12 cellular contexts compared by ENCODE assay signal in genomic region chr3:106184540-106185457, GRCh38.
A peak's percentile ranks its signal among the peaks of the same experiment; 100 is the strongest.
DNase-seq lines count a peak whose midpoint lies in the region; ATAC-seq, FAIRE-seq and TF ChIP-seq lines count a peak whose summit lies in the region.
"Had no signal": no experiment of that assay in that cellular context is flagged by ENCODE, and none has a peak within 500 bp of the region (broad histone marks: within the 10 kb centered on the region; RNA-seq: fewer than 3 reads in every experiment).

No MANE protein-coding gene starts in this region.

- peaks cover 36% of the 10 kb centered on the region for H3K4me1 Mint-ChIP-seq in activated CD4-positive, alpha-beta T cell treated with anti-CD3 and anti-CD28 coated beads for 36 hours
- H3K4me1 Mint-ChIP-seq in natural killer cell, result peaks cover 27 to 28% of the 10 kb centered on the region in 2 donors
- peaks cover 17% of the 10 kb centered on the region for H3K4me1 Mint-ChIP-seq in mesothelial cell of epicardium

- H3K27ac Mint-ChIP-seq in activated CD4-positive, alpha-beta T cell treated with anti-CD3 and anti-CD28 coated beads for 36 hours, result peak overlapping the region; percentile 64
- peak overlapping the region; percentile 45 to 68 for H3K27ac Mint-ChIP-seq in natural killer cell
- no peak overlapping the region for H3K27ac Mint-ChIP-seq in mesothelial cell of epicardium

- H3K9me3 Mint-ChIP-seq in activated CD4-positive, alpha-beta T cell treated with anti-CD3 and anti-CD28 coated beads for 36 hours (ENCODE audit: low read depth), result no peaks in the 10 kb centered on the region
- H3K9me3 Mint-ChIP-seq in natural killer cell (no peaks in the 10 kb centered on the region), mesothelial cell of epicardium (no peaks in the 10 kb centered on the region)

- CTCF ChIA-PET in activated CD4-positive, alpha-beta T cell treated with anti-CD3 and anti-CD28 coated beads for 36 hours (lab: Charles Lee), result interaction anchor here (0.7 to 1.2 kb wide), 3 partner anchors 30 to 178 kb away, joined by 3 read pairs; no protein-coding TSS in a partner anchor

- DNase-seq in activated CD4-positive, alpha-beta T cell treated with anti-CD3 and anti-CD28 coated beads for 36 hours, result no peak
- DNase-seq in activated CD4-positive, alpha-beta T cell treated with anti-CD3 and anti-CD28 coated beads for 48 hours, result no peak
- DNase-seq in natural killer cell, result no peak
- DNase-seq in mesothelial cell of epicardium (ENCODE audit: low spot score in 2 of 2, unreplicated experiment in 2 of 2), result no peak
- no peak for DNase-seq in NCI-H446 (lab: John Stamatoyannopoulos, UW)
- DNase-seq in frontal cortex (ENCODE audit: low spot score in 2 of 2), result no peak
- DNase-seq: 8988T, midbrain, NCI-H1048, uterus had no signal

- H3K27me3 Mint-ChIP-seq in activated CD4-positive, alpha-beta T cell treated with anti-CD3 and anti-CD28 coated beads for 36 hours, result no peaks in the 10 kb centered on the region
- no peaks in the 10 kb centered on the region for H3K27me3 Mint-ChIP-seq in natural killer cell (ENCODE audit: low read depth in 2 of 2)
- no peaks in the 10 kb centered on the region for H3K27me3 Mint-ChIP-seq in mesothelial cell of epicardium (ENCODE audit: low read depth)

- peak overlapping the region; percentile 4 for H3K4me3 Mint-ChIP-seq in activated CD4-positive, alpha-beta T cell treated with anti-CD3 and anti-CD28 coated beads for 36 hours
- H3K4me3 Mint-ChIP-seq in natural killer cell (peak overlapping the region; percentile 51), mesothelial cell of epicardium (no peak overlapping the region)

- no peak for TF ChIP-seq CTCF in natural killer cell (IDR thresholded peaks at IDR 0.05)
- TF ChIP-seq CTCF in mesothelial cell of epicardium (IDR thresholded peaks at IDR 0.05; ENCODE audit: unreplicated experiment), result no peak

- POLR2A ChIA-PET in activated CD4-positive, alpha-beta T cell treated with anti-CD3 and anti-CD28 coated beads for 36 hours (lab: Charles Lee), result interaction anchor here (0.6 to 0.9 kb wide), 3 partner anchors 8 to 315 kb away, joined by 3 to 6 read pairs (median 3); no protein-coding TSS in a partner anchor

- H3K36me3 Mint-ChIP-seq in activated CD4-positive, alpha-beta T cell treated with anti-CD3 and anti-CD28 coated beads for 36 hours (ENCODE audit: low read depth), result no peaks in the 10 kb centered on the region
- H3K36me3 Mint-ChIP-seq in natural killer cell, result no peaks in the 10 kb centered on the region
- H3K36me3 Mint-ChIP-seq in mesothelial cell of epicardium, result no peaks in the 10 kb centered on the region

- intact Hi-C loops in activated CD4-positive, alpha-beta T cell treated with anti-CD3 and anti-CD28 coated beads for 36 hours (cut with DNase I, micrococcal nuclease), result loop anchor here in 1 of 2 experiments (2.0 kb wide), 1 partner anchor 22 kb away; no protein-coding TSS in a partner anchor
- intact Hi-C loops in natural killer cell (cut with micrococcal nuclease), result no loop called here

- no peak for FAIRE-seq in frontal cortex (lab: Jason Lieb, UNC)

- ATAC-seq in activated CD4-positive, alpha-beta T cell treated with anti-CD3 and anti-CD28 coated beads for 36 hours, result peak; percentile 75
- ATAC-seq in GM21825 (IDR thresholded peaks at IDR 0.05; ENCODE audit: unreplicated experiment) (peak; percentile 91), HG03460 (IDR thresholded peaks at IDR 0.05; ENCODE audit: unreplicated experiment) (peak; percentile 93), natural killer cell (peak; percentile 74 to 91 (median 80))
